In genomic region chr13:99227909-99228688, GRCh38 we compare ENCODE assay signal across 1 cellular context.
TF ChIP-seq lines count a peak whose summit lies in the region.

No MANE protein-coding gene starts in this region.

TF ChIP-seq in GM12878, 131 proteins besides CTCF, POLR2A, EP300 and RAD21:
- no peak for TF ChIP-seq BCLAF1 (IDR thresholded peaks at IDR 0.05)
- no peak for TF ChIP-seq SRF (IDR thresholded peaks at IDR 0.05; ENCODE audit: low read depth in 2 of 2, low read length in 2 of 2)
- no peak for TF ChIP-seq PBX3 (IDR thresholded peaks at IDR 0.05; ENCODE audit: insufficient replicate concordance, low read depth, low read length)
- TF ChIP-seq YY1 (IDR thresholded peaks at IDR 0.05; ENCODE audit: low read depth, low read length), result 0 out of 2 replicates have a peak, but pooled peaks have one; percentile 7
- no peak for TF ChIP-seq MYB (IDR thresholded peaks at IDR 0.05; ENCODE audit: borderline replicate concordance, low read depth, low read length)
- TF ChIP-seq MTA3 (IDR thresholded peaks at IDR 0.05; ENCODE audit: borderline replicate concordance, low read length), result no peak
- no peak for TF ChIP-seq CREB1 (IDR thresholded peaks at IDR 0.05; ENCODE audit: low read depth)
- 0 out of 2 replicates have a peak, but pooled peaks have one; percentile 17 for TF ChIP-seq STAT3 (IDR thresholded peaks at IDR 0.05; ENCODE audit: low read depth, low read length)
